9 cellular contexts compared by ENCODE assay signal in genomic region chr5:55815939-55816338, GRCh38. TPM values are rescaled to one million over a fixed set of nuclear protein-coding genes. Genes with fewer than 3 reads are reported as not detected.
DNase-seq lines count a peak whose midpoint lies in the region; ATAC-seq, FAIRE-seq and TF ChIP-seq lines count a peak whose summit lies in the region.
"Not testable (repeated sequence)": the region's sequence is repeated elsewhere in the genome, so short reads cannot be mapped to it uniquely, and the experiment has no call there.
"Had no signal": no experiment of that assay in that cellular context is flagged by ENCODE, and none has a peak within 500 bp of the region (broad histone marks: within the 10 kb centered on the region; RNA-seq: fewer than 3 reads in every experiment).

No MANE protein-coding gene starts in this region.

- CTCF ChIA-PET in A549 (lab: Yijun Ruan, JAX): not testable (repeated sequence)

- not testable (repeated sequence) for DNase-seq in A549 (ENCODE audit: low read depth in 1 of 2, low spot score in 1 of 2)
- DNase-seq in amniotic epithelial cell (ENCODE audit: low read depth) (peak; percentile 25), bronchial epithelial cell (ENCODE audit: low read depth) (peak; percentile 4), osteoblast (ENCODE audit: insufficient read length, low spot score, missing footprints) (peak; percentile 51)

- TF ChIP-seq RAD21 in A549 (conservative IDR thresholded peaks at IDR 0.05 in 1 of 2, IDR thresholded peaks at IDR 0.05 in 1 of 2): not testable (repeated sequence)

- H3K36me3 ChIP-seq in bronchial epithelial cell (ENCODE audit: control insufficient read depth, insufficient read depth, low read length); osteoblast (ENCODE audit: insufficient read depth, low read length): not testable (repeated sequence)

- 93% methylated on average over 4 of the region's 4 CpGs for WGBS in A549 (ENCODE audit: missing lambda C conversion rate)

- H3K4me1 ChIP-seq in A549: peaks cover 23% of the 10 kb centered on the region
- H3K4me1 ChIP-seq in osteoblast (ENCODE audit: insufficient read depth, low read length): not testable (repeated sequence)

- not testable (repeated sequence) for TF ChIP-seq CTCF in A549 (IDR thresholded peaks at IDR 0.05); bronchial epithelial cell (IDR thresholded peaks at IDR 0.05; ENCODE audit: insufficient read depth, low read length, severe bottlenecking); osteoblast (IDR thresholded peaks at IDR 0.05; ENCODE audit: extremely low read depth, low read depth, low read length)

- peak overlapping the region in 1 of 2 experiments; percentile 33; a peak in 1 of 6 replicates for H3K27ac ChIP-seq in A549
- H3K27ac ChIP-seq in osteoblast (ENCODE audit: low read depth, low read length): not testable (repeated sequence)

- TF ChIP-seq EP300 in A549 (IDR thresholded peaks at IDR 0.05): not testable (repeated sequence)

- H3K27me3 ChIP-seq in bronchial epithelial cell (ENCODE audit: control insufficient read depth, insufficient read depth, low read length): not testable (repeated sequence)
- peaks cover 11% of the 10 kb centered on the region for H3K27me3 ChIP-seq in osteoblast (ENCODE audit: insufficient read depth, low read length)

- POLR2A ChIA-PET in A549 (lab: Yijun Ruan, JAX): interaction anchor here (0.6 kb wide), 1 partner anchor 186 kb away, joined by 3 read pairs; no protein-coding TSS in a partner anchor

- not testable (repeated sequence) for H4K20me1 ChIP-seq in osteoblast (ENCODE audit: insufficient read depth, low read length)

- not testable (repeated sequence) for H3K9me3 ChIP-seq in A549; osteoblast (ENCODE audit: low read depth, low read length)

- peak overlapping the region; percentile 46 for H3K4me2 ChIP-seq in A549
- not testable (repeated sequence) for H3K4me2 ChIP-seq in osteoblast (ENCODE audit: insufficient read depth, low read length)

- H2AFZ ChIP-seq in osteoblast (ENCODE audit: low read length): not testable (repeated sequence)

- FAIRE-seq in A549 (lab: Jason Lieb, UNC); bronchial epithelial cell (lab: Jason Lieb, UNC): not testable (repeated sequence)

- not testable (repeated sequence) for H3K4me3 ChIP-seq in A549; bronchial epithelial cell (ENCODE audit: low read depth, low read length); osteoblast (ENCODE audit: insufficient read depth, low read length)

- not testable (repeated sequence) for TF ChIP-seq POLR2A in A549 (IDR thresholded peaks at IDR 0.05; ENCODE audit: low read length)

- not testable (repeated sequence) for H3K79me2 ChIP-seq in osteoblast (ENCODE audit: insufficient read depth, low read length)

- ATAC-seq in A549: not testable (repeated sequence)
- peak; percentile 53 for ATAC-seq in esophagus mucosa

RNA-seq across cellular contexts. Expression of gene IL31RA, which starts 35.2 kb away (rescaled TPM):
- polyA plus RNA-seq in A549 (2011; rRNA removed): 2.0 and 2.2 TPM in 2 replicates
- polyA plus RNA-seq in A549 (2012; cell fraction: cytosol; rRNA removed): 0.22 and 0.29 TPM in 2 replicates
- polyA plus RNA-seq in A549 (2012; cell fraction: nucleus; rRNA removed): 0.14 and 0.37 TPM in 2 replicates
- polyA plus RNA-seq in A549 (2017; fragmentation: RNase III; extraction: RNeasy Plus Mini Kit Qiagen cat#74134 plus additional on column Dnase treatment): 0.94 to 1.2 TPM (median 0.95 TPM) in 3 replicates
- polyA minus RNA-seq in A549 (2011; rRNA and poly(A)+ RNA removed): 1.2 and 1.3 TPM in 2 replicates
- total RNA-seq in bronchial epithelial cell: 0.13 and 0.26 TPM in 2 replicates
- 0.68 TPM for total RNA-seq in esophagus mucosa
- 0.36 TPM in 1 of 2 replicates, not detected in the other for total RNA-seq in osteoblast
- total RNA-seq: CD4-positive, alpha-beta memory T cell; CD4-positive, CD25-positive, alpha-beta regulatory T cell; CD8-positive, alpha-beta memory T cell; G401 had no signal
- polyA plus RNA-seq: CD4-positive, alpha-beta memory T cell; CD4-positive, CD25-positive, alpha-beta regulatory T cell; CD8-positive, alpha-beta memory T cell had no signal
